In the genomic region with DNA sequence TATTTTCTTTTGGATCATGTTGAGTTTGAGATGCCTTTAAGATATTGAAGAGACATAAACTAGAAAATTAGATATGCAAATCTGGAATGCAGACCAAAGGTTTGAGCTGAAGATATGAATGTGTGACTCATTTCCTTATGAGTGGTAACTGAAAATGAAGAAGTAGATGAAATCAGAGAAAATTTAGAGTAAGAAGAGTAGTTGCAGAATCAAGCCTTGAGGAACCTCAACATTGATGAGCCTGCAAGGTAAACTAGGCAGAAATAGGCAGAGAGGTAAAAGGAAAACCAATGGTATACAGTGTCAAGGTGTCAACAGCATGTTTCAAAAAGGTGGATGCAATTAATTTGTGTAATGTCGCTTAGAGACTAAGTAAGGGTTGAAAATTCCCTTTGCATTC, we compare ENCODE assay signal across 25 cellular contexts.
DNase-seq lines count a peak whose midpoint lies in the region; ATAC-seq lines count a peak whose summit lies in the region.
"Had no signal": no experiment of that assay in that cellular context is flagged by ENCODE, and none has a peak within 500 bp of the region (broad histone marks: within the 10 kb centered on the region; RNA-seq: fewer than 3 reads in every experiment).

No MANE protein-coding gene starts in this region.

- no peak overlapping the region for H3K4me3 Mint-ChIP-seq in activated T-cell treated with anti-CD3 and anti-CD28 coated beads, Interleukin-2, amount 50 U/mL, for 4 hours
- H3K4me3 Mint-ChIP-seq in activated T-helper 17 cell treated with anti-CD3 and anti-CD28 coated beads, Interleukin-2, amount 50 U/mL, for 72 hours = no peak overlapping the region
- H3K4me3 Mint-ChIP-seq: CD4-positive, alpha-beta T cell; GM23338; H9; IgD-negative memory B cell had no signal

- H3K9me3 Mint-ChIP-seq in activated T-cell treated with anti-CD3 and anti-CD28 coated beads, Interleukin-2, amount 50 U/mL, for 4 hours = no peaks in the 10 kb centered on the region
- H3K9me3 Mint-ChIP-seq in activated T-helper 17 cell treated with anti-CD3 and anti-CD28 coated beads, Interleukin-2, amount 50 U/mL, for 72 hours = no peaks in the 10 kb centered on the region
- H3K9me3 Mint-ChIP-seq: CD4-positive, alpha-beta T cell; GM23338 had no signal

- no peak for DNase-seq in activated T-cell treated with anti-CD3 and anti-CD28 coated beads, Interleukin-2, amount 50 U/mL, for 4 hours
- no peak for DNase-seq in activated T-cell treated with anti-CD3 and anti-CD28 coated beads, Interleukin-2, amount 50 U/mL, for 48 hours
- DNase-seq in HT1080 (ENCODE audit: low read depth) = peak; percentile 3
- no peak for DNase-seq in DMS79 treated with DMSO at 0.1 percent for 48 hours (lab: John Stamatoyannopoulos, UW)
- no peak for DNase-seq in activated naive CD4-positive, alpha-beta T cell (lab: John Stamatoyannopoulos, UW)
- DNase-seq: AML-193; CD4-positive, alpha-beta T cell; DMS53; H9; MM.1S; NCI-H1092 treated with DMSO at 0.1 percent for 48 hours; NCI-H1436 treated with DMSO at 0.1 percent for 48 hours; NCI-H187 treated with DMSO at 0.1 percent for 48 hours; NCI-H2171 treated with DMSO at 0.1 percent for 48 hours; NCI-H345; NCI-H510A treated with DMSO at 0.1 percent for 48 hours; NCI-H748 treated with DMSO at 0.1 percent for 48 hours; PC-9; SJCRH30 had no signal

- peak; percentile 34 to 35 for ATAC-seq in activated T-cell treated with anti-CD3 and anti-CD28 coated beads, Interleukin-2, amount 50 U/mL, for 4 hours
- ATAC-seq in activated T-helper 17 cell treated with anti-CD3 and anti-CD28 coated beads, Interleukin-2, amount 50 U/mL, for 72 hours (replicated peaks) = peak; percentile 39
- ATAC-seq in HG03025 (IDR thresholded peaks at IDR 0.05; ENCODE audit: low FRiP score, unreplicated experiment) = no peak
- ATAC-seq: GM23338, Right ventricle myocardium inferior, SK-N-SH treated with all-trans-retinoic acid at 6 μM for 48 hours had no signal

- no peaks in the 10 kb centered on the region for H3K27me3 Mint-ChIP-seq in activated T-cell treated with anti-CD3 and anti-CD28 coated beads, Interleukin-2, amount 50 U/mL, for 4 hours (ENCODE audit: low read depth)
- H3K27me3 Mint-ChIP-seq in activated T-helper 17 cell treated with anti-CD3 and anti-CD28 coated beads, Interleukin-2, amount 50 U/mL, for 72 hours = no peaks in the 10 kb centered on the region
- H3K27me3 Mint-ChIP-seq: CD4-positive, alpha-beta T cell; IgD-negative memory B cell had no signal

- no peaks in the 10 kb centered on the region for H3K36me3 Mint-ChIP-seq in activated T-cell treated with anti-CD3 and anti-CD28 coated beads, Interleukin-2, amount 50 U/mL, for 4 hours (ENCODE audit: insufficient read depth)
- H3K36me3 Mint-ChIP-seq in activated T-helper 17 cell treated with anti-CD3 and anti-CD28 coated beads, Interleukin-2, amount 50 U/mL, for 72 hours (ENCODE audit: low read depth) = no peaks in the 10 kb centered on the region
- H3K36me3 Mint-ChIP-seq: IgD-negative memory B cell had no signal

- H3K27ac Mint-ChIP-seq in activated T-helper 17 cell treated with anti-CD3 and anti-CD28 coated beads, Interleukin-2, amount 50 U/mL, for 72 hours = no peak overlapping the region
- H3K27ac Mint-ChIP-seq: CD4-positive, alpha-beta T cell; GM23338; H9; IgD-negative memory B cell had no signal

- no peaks in the 10 kb centered on the region for H3K4me1 Mint-ChIP-seq in activated T-cell treated with anti-CD3 and anti-CD28 coated beads, Interleukin-2, amount 50 U/mL, for 4 hours (ENCODE audit: low read depth)
- H3K4me1 Mint-ChIP-seq in activated T-helper 17 cell treated with anti-CD3 and anti-CD28 coated beads, Interleukin-2, amount 50 U/mL, for 72 hours = no peaks in the 10 kb centered on the region
- H3K4me1 Mint-ChIP-seq: GM23338, H9 had no signal
